ENCODE assay signal across 8 cellular contexts in the genomic region with DNA sequence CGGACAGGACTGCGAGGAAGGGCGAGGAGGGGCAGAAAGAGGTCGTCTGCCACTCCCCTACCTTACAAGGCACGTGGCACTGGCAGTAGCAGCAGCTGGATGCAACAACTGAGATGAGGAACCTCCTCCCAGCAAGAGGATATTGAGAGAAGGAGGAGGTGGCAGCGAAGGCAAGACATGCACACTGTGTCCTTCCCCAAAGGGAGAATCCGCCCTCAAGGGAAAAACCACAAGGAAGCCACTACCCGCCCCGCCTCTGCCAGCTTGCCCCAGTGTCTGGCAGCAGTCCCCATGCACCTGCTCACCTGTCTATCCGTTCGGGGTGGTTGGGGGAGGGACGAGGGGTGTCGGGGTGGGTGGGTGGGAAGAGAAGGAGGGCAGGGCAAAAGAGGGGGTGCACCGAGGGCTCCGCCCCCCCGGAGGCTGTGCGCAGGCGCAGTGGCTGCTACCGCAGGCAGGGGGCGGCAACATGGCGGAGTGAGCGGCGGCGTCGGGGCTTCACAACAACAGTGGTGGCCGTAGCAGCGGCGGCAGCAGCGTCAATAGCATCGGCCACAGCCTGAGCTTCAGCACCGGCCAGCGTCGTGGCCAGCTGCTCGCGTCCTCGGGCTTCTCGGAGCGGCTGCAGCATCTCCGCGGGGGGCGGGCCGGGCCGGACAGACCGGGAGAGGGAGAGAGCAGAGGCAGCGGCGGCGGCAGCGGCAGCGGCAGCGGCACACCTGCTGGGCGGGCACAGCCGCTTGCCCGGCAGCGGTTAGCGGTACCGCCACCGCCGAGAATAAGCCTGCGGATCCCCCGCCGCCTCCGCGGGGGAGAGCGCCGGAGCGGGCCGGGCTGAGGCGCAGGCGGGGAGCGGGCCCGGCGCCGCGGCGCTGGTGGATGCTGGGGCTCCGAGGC. TPM values are rescaled to one million over a fixed set of nuclear protein-coding genes. Genes with fewer than 3 reads are reported as not detected.
DNase-seq lines count a peak whose midpoint lies in the region; ATAC-seq and TF ChIP-seq lines count a peak whose summit lies in the region.

A gene with protein sequence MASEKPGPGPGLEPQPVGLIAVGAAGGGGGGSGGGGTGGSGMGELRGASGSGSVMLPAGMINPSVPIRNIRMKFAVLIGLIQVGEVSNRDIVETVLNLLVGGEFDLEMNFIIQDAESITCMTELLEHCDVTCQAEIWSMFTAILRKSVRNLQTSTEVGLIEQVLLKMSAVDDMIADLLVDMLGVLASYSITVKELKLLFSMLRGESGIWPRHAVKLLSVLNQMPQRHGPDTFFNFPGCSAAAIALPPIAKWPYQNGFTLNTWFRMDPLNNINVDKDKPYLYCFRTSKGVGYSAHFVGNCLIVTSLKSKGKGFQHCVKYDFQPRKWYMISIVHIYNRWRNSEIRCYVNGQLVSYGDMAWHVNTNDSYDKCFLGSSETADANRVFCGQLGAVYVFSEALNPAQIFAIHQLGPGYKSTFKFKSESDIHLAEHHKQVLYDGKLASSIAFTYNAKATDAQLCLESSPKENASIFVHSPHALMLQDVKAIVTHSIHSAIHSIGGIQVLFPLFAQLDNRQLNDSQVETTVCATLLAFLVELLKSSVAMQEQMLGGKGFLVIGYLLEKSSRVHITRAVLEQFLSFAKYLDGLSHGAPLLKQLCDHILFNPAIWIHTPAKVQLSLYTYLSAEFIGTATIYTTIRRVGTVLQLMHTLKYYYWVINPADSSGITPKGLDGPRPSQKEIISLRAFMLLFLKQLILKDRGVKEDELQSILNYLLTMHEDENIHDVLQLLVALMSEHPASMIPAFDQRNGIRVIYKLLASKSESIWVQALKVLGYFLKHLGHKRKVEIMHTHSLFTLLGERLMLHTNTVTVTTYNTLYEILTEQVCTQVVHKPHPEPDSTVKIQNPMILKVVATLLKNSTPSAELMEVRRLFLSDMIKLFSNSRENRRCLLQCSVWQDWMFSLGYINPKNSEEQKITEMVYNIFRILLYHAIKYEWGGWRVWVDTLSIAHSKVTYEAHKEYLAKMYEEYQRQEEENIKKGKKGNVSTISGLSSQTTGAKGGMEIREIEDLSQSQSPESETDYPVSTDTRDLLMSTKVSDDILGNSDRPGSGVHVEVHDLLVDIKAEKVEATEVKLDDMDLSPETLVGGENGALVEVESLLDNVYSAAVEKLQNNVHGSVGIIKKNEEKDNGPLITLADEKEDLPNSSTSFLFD (N-terminal part only) (plus strand): TSS at position 436 of the 897 bp plus-strand sequence. CDS start 551 bp downstream, outside the sequence.

- no peaks in the 10 kb centered on the region for H3K9me3 ChIP-seq in CD8-positive, alpha-beta T cell (ENCODE audit: low read length)
- no peaks in the 10 kb centered on the region for H3K9me3 ChIP-seq in OCI-LY3 (ENCODE audit: insufficient read depth, low read length)
- H3K9me3 ChIP-seq in mucosa of rectum (ENCODE audit: control insufficient read depth in 2 of 2, low read length in 2 of 2) = no peaks in the 10 kb centered on the region

- H3K79me2 ChIP-seq in OCI-LY3 (ENCODE audit: low read length) = peaks cover 8% of the 10 kb centered on the region; the same call in 1 of the 2 replicates

- H3K4me1 ChIP-seq in CD8-positive, alpha-beta T cell (ENCODE audit: insufficient read depth, low read length) = peaks cover 13% of the 10 kb centered on the region
- peaks cover 31% of the 10 kb centered on the region for H3K4me1 ChIP-seq in OCI-LY3 (ENCODE audit: low read length)
- peaks cover 2 to 8% of the 10 kb centered on the region in 2 donors for H3K4me1 ChIP-seq in mucosa of rectum (ENCODE audit: control insufficient read depth in 2 of 2, insufficient read depth in 2 of 2, low read length in 2 of 2)

- peak within 1 kb of the TSS; percentile 73 for H3K27ac Mint-ChIP-seq in CD8-positive, alpha-beta T cell

- H3K4me3 Mint-ChIP-seq in CD8-positive, alpha-beta T cell = peak within 1 kb of the TSS; percentile 89

- no peaks in the 10 kb centered on the region for H3K9me3 Mint-ChIP-seq in CD8-positive, alpha-beta T cell

- H3K4me3 ChIP-seq in CD8-positive, alpha-beta T cell (ENCODE audit: low read depth, low read length) = peak within 1 kb of the TSS; percentile 61
- H3K4me3 ChIP-seq in OCI-LY3 (ENCODE audit: low read length) = peak within 1 kb of the TSS; percentile 88
- peak within 1 kb of the TSS; percentile 66 to 76 for H3K4me3 ChIP-seq in mucosa of rectum (ENCODE audit: low read length in 2 of 2)

- intact Hi-C loops in CD8-positive, alpha-beta T cell (cut with DNase I, micrococcal nuclease) = loop anchor here (5.0 to 10.0 kb wide), 2 partner anchors 1397 to 1400 kb away; no protein-coding TSS in a partner anchor

- peak within 1 kb of the TSS; percentile 86 for H3K4me2 ChIP-seq in OCI-LY3 (ENCODE audit: low read length)

- peaks cover 41% of the 10 kb centered on the region for H3K27me3 Mint-ChIP-seq in CD8-positive, alpha-beta T cell (ENCODE audit: low read depth)

- peak; percentile 74 for ATAC-seq in CD8-positive, alpha-beta T cell
- ATAC-seq in GM19467 (IDR thresholded peaks at IDR 0.05; ENCODE audit: unreplicated experiment) = peak; percentile 61

- peaks cover 23% of the 10 kb centered on the region for H3K4me1 Mint-ChIP-seq in CD8-positive, alpha-beta T cell (ENCODE audit: low read depth)

- DNase-seq in CD8-positive, alpha-beta T cell = peak; percentile 48 to 89 (median 72)
- DNase-seq in HPDE6-E6E7 (ENCODE audit: extremely low spot score) = peak; percentile 23
- DNase-seq in activated T-cell treated with anti-CD3 and anti-CD28 coated beads, Interleukin-2, amount 50 U/mL, for 1 hour = peak; percentile 84
- peak; percentile 31 to 49 for DNase-seq in erythroblast (lab: John Stamatoyannopoulos, UW)
- peak; percentile 85 for DNase-seq in stimulated activated CD8-positive, alpha-beta memory T cell treated with anti-CD3 and anti-CD28 coated beads, Interleukin-4, amount 100 ng/mL, for 48 hours

- CTCF ChIA-PET in CD8-positive, alpha-beta T cell (lab: Charles Lee) = no interaction called here

- H3K27ac ChIP-seq in CD8-positive, alpha-beta T cell (ENCODE audit: low read depth, low read length) = no peak within 1 kb of the TSS
- H3K27ac ChIP-seq in OCI-LY3 (ENCODE audit: low read length) (peak within 1 kb of the TSS; percentile 27), mucosa of rectum (ENCODE audit: low read depth in 2 of 2, low read length in 2 of 2) (peak within 1 kb of the TSS; percentile 55 to 62)

- no peak for TF ChIP-seq POLR2A in erythroblast (IDR thresholded peaks at IDR 0.05; ENCODE audit: low read length)

- POLR2A ChIA-PET in CD8-positive, alpha-beta T cell (lab: Charles Lee) = no interaction called here

- peaks cover 8% of the 10 kb centered on the region for H4K20me1 ChIP-seq in OCI-LY3 (ENCODE audit: insufficient read depth, low read length)

- H3K9ac ChIP-seq in OCI-LY3 (ENCODE audit: low read length) = peak within 1 kb of the TSS; percentile 64
- peak within 1 kb of the TSS in 1 of 2 donors; percentile 62 for H3K9ac ChIP-seq in mucosa of rectum (ENCODE audit: low read depth in 1 of 2, low read length in 2 of 2)

- peaks cover 4% of the 10 kb centered on the region for H3K27me3 ChIP-seq in CD8-positive, alpha-beta T cell (ENCODE audit: insufficient read depth, low read length)
- H3K27me3 ChIP-seq in OCI-LY3 (ENCODE audit: low read depth, low read length) (peaks cover 19% of the 10 kb centered on the region), mucosa of rectum (ENCODE audit: control insufficient read depth in 2 of 2, insufficient read depth in 2 of 2, low read length in 2 of 2) (peaks cover 6 to 10% of the 10 kb centered on the region in 2 donors)

- peak within 1 kb of the TSS; percentile 63 for H2AFZ ChIP-seq in OCI-LY3 (ENCODE audit: low read depth, low read length)

- peaks cover 2% of the 10 kb centered on the region for H3K36me3 Mint-ChIP-seq in CD8-positive, alpha-beta T cell

- TF ChIP-seq CTCF in CD8-positive, alpha-beta T cell (IDR thresholded peaks at IDR 0.05) = no peak
- TF ChIP-seq CTCF in OCI-LY3 (IDR thresholded peaks at IDR 0.05; ENCODE audit: low read depth, low read length) = no peak

- H3K36me3 ChIP-seq in CD8-positive, alpha-beta T cell (ENCODE audit: insufficient read depth, low read length) = no peaks in the 10 kb centered on the region
- H3K36me3 ChIP-seq in OCI-LY3 (replicated peaks; ENCODE audit: low read depth, low read length) (no peaks in the 10 kb centered on the region), mucosa of rectum (ENCODE audit: control insufficient read depth in 2 of 2, insufficient read depth in 2 of 2, low read length in 2 of 2) (no peaks in the 10 kb centered on the region)

RNA-seq across cellular contexts. Expression of the gene that starts here (rescaled TPM):
- total RNA-seq in CD8-positive, alpha-beta T cell = 1 to 10 TPM; 2.8 to 4.2 TPM

Comparison
In these comparisons a context has a peak if more than half of its experiments do, and no peak if none do; other contexts are left out.
1. DNase-seq: peak in every context shown above with its lines; median percentile 85 in stimulated activated CD8-positive, alpha-beta memory T cell treated with anti-CD3 and anti-CD28 coated beads, Interleukin-4, amount 100 ng/mL, for 48 hours; 84 in activated T-cell treated with anti-CD3 and anti-CD28 coated beads, Interleukin-2, amount 50 U/mL, for 1 hour; 72 in CD8-positive, alpha-beta T cell; 40 in erythroblast; 23 in HPDE6-E6E7.